Comparison of ENCODE assay signal across 1 cellular context in genomic region chr2:38065502-38066135, GRCh38.
TF ChIP-seq lines count a peak whose summit lies in the region.

No MANE protein-coding gene starts in this region.

TF ChIP-seq in GM23338, 12 proteins besides CTCF, POLR2A, EP300 and RAD21 (continued from another document):
- TF ChIP-seq ZNF462 (CRISPR knock-in tag; IDR thresholded peaks at IDR 0.05) (no peak), CREB1 (CRISPR knock-in tag; IDR thresholded peaks at IDR 0.05; ENCODE audit: low read depth) (no peak), REST (IDR thresholded peaks at IDR 0.05; ENCODE audit: unreplicated experiment) (no peak)
TF ChIP-seq in GM23338: peak in this region for 0.
